Comparison of ENCODE assay signal across 10 cellular contexts in genomic region chr7:64999165-65000004, GRCh38. TPM values are rescaled to one million over a fixed set of nuclear protein-coding genes. Genes with fewer than 3 reads are reported as not detected.
DNase-seq lines count a peak whose midpoint lies in the region; ATAC-seq, FAIRE-seq and TF ChIP-seq lines count a peak whose summit lies in the region.
"Had no signal": no experiment of that assay in that cellular context is flagged by ENCODE, and none has a peak within 500 bp of the region (broad histone marks: within the 10 kb centered on the region; RNA-seq: fewer than 3 reads in every experiment).

No MANE protein-coding gene starts in this region.

- 43% methylated on average over 11 of the region's 11 CpGs for WGBS in HepG2 (ENCODE audit: low lambda C conversion rate)

- TF ChIP-seq EP300 in HepG2 (IDR thresholded peaks at IDR 0.05; ENCODE audit: low read depth in 2 of 2, low read length in 2 of 2) (peak; percentile 89 to 99), HepG2 (CRISPR knock-in tag; IDR thresholded peaks at IDR 0.05; ENCODE audit: borderline replicate concordance) (peak; percentile 100)

- no peak overlapping the region for H3K27ac ChIP-seq in BLaER1
- H3K27ac ChIP-seq in HepG2 (ENCODE audit: extremely low read length, insufficient read depth, low read length): peak overlapping the region; percentile 90

- no peak overlapping the region for H2AFZ ChIP-seq in HepG2 (ENCODE audit: low read length)

- ATAC-seq in HG03135 (IDR thresholded peaks at IDR 0.05; ENCODE audit: unreplicated experiment) (peak; percentile 57), HepG2 (peak; percentile 71), GM21381 (IDR thresholded peaks at IDR 0.05; ENCODE audit: unreplicated experiment) (no peak), GM19328 (IDR thresholded peaks at IDR 0.05; ENCODE audit: unreplicated experiment) (no peak)
- ATAC-seq in stimulated activated naive CD8-positive, alpha-beta T cell treated with anti-CD3 and anti-CD28 coated beads, Interleukin-15, Interleukin-2, amounts not matched to agents 100 U/mL and 50 U/mL, for 24 hours: no peak

- H3K4me2 ChIP-seq in BLaER1 (no peak overlapping the region; the same call in 1 of the 2 replicates), HepG2 (ENCODE audit: low read depth, low read length) (peak overlapping the region; percentile 84)

- TF ChIP-seq CTCF in HepG2 (CRISPR knock-in tag; IDR thresholded peaks at IDR 0.05): no peak

- FAIRE-seq in HepG2 (lab: Jason Lieb, UNC): peak; percentile 92

- no TSS peak for BruUV-seq in HepG2 (replicated peaks; lab: Mats Ljungman, UMichigan)

- H3K79me2 ChIP-seq in HepG2 (ENCODE audit: insufficient read depth, low read length): peaks cover 38% of the 10 kb centered on the region

- peaks cover under 1% of the 10 kb centered on the region; the same call in 1 of the 2 replicates for H3K4me1 ChIP-seq in BLaER1
- peaks cover 72% of the 10 kb centered on the region for H3K4me1 ChIP-seq in HepG2 (ENCODE audit: insufficient read depth, low read length)

- peak; percentile 43 to 57; a peak in 3 of 4 replicates for TF ChIP-seq POLR2A in HepG2 (IDR thresholded peaks at IDR 0.05; ENCODE audit: insufficient read depth in 1 of 2, low read depth in 2 of 2, low read length in 2 of 2)

- intact Hi-C loops in HepG2 (cut with micrococcal nuclease; ENCODE audit: unreplicated experiment): loop anchor here (5.0 kb wide), 1 partner anchor 38 kb away; no protein-coding TSS in a partner anchor

- in situ Hi-C loops in HepG2 (cut with HindIII; ENCODE audit: extremely low pct_ligation_motif_present, low pct_unique_long_range_greater_than_20kb): no loop called here

- CTCF ChIA-PET in HepG2 (lab: Yijun Ruan, JAX; ENCODE audit: low intra/inter-chr PET ratio, low total read pairs): no interaction called here

- H3K4me3 ChIP-seq in BLaER1 (peak overlapping the region; percentile 31; the same call in 1 of the 2 replicates), HepG2 (replicated peaks in 1 of 3; ENCODE audit: insufficient read depth in 1 of 3, low read depth in 2 of 3, low read length in 3 of 3) (peak overlapping the region in 1 of 3 experiments; percentile 12; a peak in 2 of 6 replicates)
- H3K4me3 ChIP-seq: ascending aorta had no signal

- no peak; the same call in 1 of the 2 replicates for TF ChIP-seq RAD21 in HepG2 (CRISPR knock-in tag; IDR thresholded peaks at IDR 0.05)

- H3K27me3 ChIP-seq in BLaER1 (no peaks in the 10 kb centered on the region), HepG2 (ENCODE audit: control insufficient read depth in 1 of 2, insufficient read depth in 2 of 2, low read length in 2 of 2) (no peaks in the 10 kb centered on the region)
- H3K27me3 ChIP-seq: ascending aorta had no signal

- H3K9ac ChIP-seq in BLaER1 (no peak overlapping the region), HepG2 (ENCODE audit: insufficient read depth, low read depth, low read length) (peak overlapping the region; percentile 63)

- H3K9me3 ChIP-seq in BLaER1 (peaks cover 100% of the 10 kb centered on the region), HepG2 (ENCODE audit: low read length) (peaks cover 13% of the 10 kb centered on the region; the same call in 1 of the 2 replicates)

- peaks cover 100% of the 10 kb centered on the region for H3K36me3 ChIP-seq in BLaER1
- peaks cover 0 to 18% of the 10 kb centered on the region in 2 experiments; a peak in 4 of 5 replicates for H3K36me3 ChIP-seq in HepG2 (replicated peaks in 1 of 2; ENCODE audit: control insufficient read depth in 1 of 2, insufficient read depth in 2 of 2, low read length in 2 of 2)

- peak; percentile 17 for DNase-seq in UCSD-AML1 (lab: John Stamatoyannopoulos, UW; ENCODE audit: unreplicated experiment)
- peak; percentile 98 for DNase-seq in HepG2 (ENCODE audit: low spot score)
- DNase-seq in NCI-H2196 treated with DMSO at 0.1 percent for 48 hours (lab: John Stamatoyannopoulos, UW; ENCODE audit: unreplicated experiment): no peak
- DNase-seq in stimulated activated naive CD8-positive, alpha-beta T cell treated with anti-CD3 and anti-CD28 coated beads, Interleukin-15, Interleukin-2, amounts not matched to agents 100 U/mL and 50 U/mL, for 24 hours: no peak
- DNase-seq: DND-41 had no signal

- POLR2A ChIA-PET in HepG2 (lab: Yijun Ruan, JAX): interaction anchor here (0.9 to 1.3 kb wide), 8 partner anchors 16 to 476 kb away, joined by 3 to 8 read pairs (median 4); no protein-coding TSS in a partner anchor

- H4K20me1 ChIP-seq in BLaER1 (peaks cover 17% of the 10 kb centered on the region; the same call in 1 of the 2 replicates), HepG2 (ENCODE audit: insufficient read depth, low read length) (no peaks in the 10 kb centered on the region)

TF ChIP-seq in HepG2, 621 proteins besides CTCF, POLR2A, EP300 and RAD21 (continues in another document):
- no peak for TF ChIP-seq TRIM22 (IDR thresholded peaks at IDR 0.05)
- TF ChIP-seq ZNF512 (CRISPR knock-in tag; IDR thresholded peaks at IDR 0.05): no peak
- no peak for TF ChIP-seq RARG (CRISPR knock-in tag; IDR thresholded peaks at IDR 0.05; ENCODE audit: low read depth)

RNA-seq across cellular contexts. Expression of gene ERV3-1, which starts 7.1 kb away (rescaled TPM):
- 12.0 and 20.4 TPM in 2 replicates for total RNA-seq in HepG2 (2016; rRNA removed; fragmentation: Illumina TruSeq; extraction: Trizol)
- 4.2 and 5.2 TPM in 2 replicates for total RNA-seq in HepG2 (2016; cell fraction: cytosol; rRNA removed; fragmentation: Illumina TruSeq; extraction: Trizol; ENCODE audit: low read depth)
- total RNA-seq in HepG2 (2016; cell fraction: insoluble cytoplasmic fraction; rRNA removed; fragmentation: Illumina TruSeq; extraction: Trizol): 11.8 and 20.6 TPM in 2 replicates
- total RNA-seq in HepG2 (2016; cell fraction: membrane; rRNA removed; fragmentation: Illumina TruSeq; extraction: Trizol): 10.8 and 11.0 TPM in 2 replicates
- total RNA-seq in HepG2 (2016; cell fraction: nucleus; rRNA removed; fragmentation: Illumina TruSeq; extraction: Trizol): 43.8 and 47.3 TPM in 2 replicates
- 86.3 and 91.5 TPM in 2 replicates for polyA plus RNA-seq in HepG2 (2011; rRNA removed)
- polyA plus RNA-seq in HepG2 (2011; cell fraction: cytosol; rRNA removed): 34.9 and 51.4 TPM in 2 replicates
- 133 and 172 TPM in 2 replicates for polyA plus RNA-seq in HepG2 (2011; cell fraction: nucleus; rRNA removed)
- 61.3 and 79.8 TPM in 2 replicates for polyA plus RNA-seq in HepG2 (2012)
- 4.3 and 5.7 TPM in 2 replicates for polyA plus RNA-seq in HepG2 (2016; cell fraction: cytosol; fragmentation: Illumina TruSeq; extraction: Trizol; ENCODE audit: low read depth)
- polyA plus RNA-seq in HepG2 (2016; cell fraction: insoluble cytoplasmic fraction; fragmentation: Illumina TruSeq; extraction: Trizol; ENCODE audit: low read depth): 11.4 and 12.5 TPM in 2 replicates
- 5.7 and 11.4 TPM in 2 replicates for polyA plus RNA-seq in HepG2 (2016; cell fraction: membrane; fragmentation: Illumina TruSeq; extraction: Trizol; ENCODE audit: low read depth)
- polyA plus RNA-seq in HepG2 (2016; cell fraction: nucleus; fragmentation: Illumina TruSeq; extraction: Trizol; ENCODE audit: insufficient read depth, low read depth): 43.2 and 50.3 TPM in 2 replicates
- polyA minus RNA-seq in HepG2 (2011; rRNA and poly(A)+ RNA removed; ENCODE audit: low replicate concordance): 3.1 and 62.8 TPM in 2 replicates
- 25.1 and 31.4 TPM in 2 replicates for polyA minus RNA-seq in HepG2 (2011; cell fraction: cytosol; rRNA and poly(A)+ RNA removed)
- polyA minus RNA-seq in HepG2 (2011; cell fraction: nucleus; rRNA and poly(A)+ RNA removed): 275 and 346 TPM in 2 replicates

RNA-seq across cellular contexts. Expression of gene ZNF117, which starts 8.5 kb away (rescaled TPM):
- total RNA-seq in HepG2 (2016; rRNA removed; fragmentation: Illumina TruSeq; extraction: Trizol): 3.9 and 6.6 TPM in 2 replicates
- total RNA-seq in HepG2 (2016; cell fraction: cytosol; rRNA removed; fragmentation: Illumina TruSeq; extraction: Trizol; ENCODE audit: low read depth): 0.18 and 0.51 TPM in 2 replicates
- total RNA-seq in HepG2 (2016; cell fraction: insoluble cytoplasmic fraction; rRNA removed; fragmentation: Illumina TruSeq; extraction: Trizol): 4.1 and 5.5 TPM in 2 replicates
- total RNA-seq in HepG2 (2016; cell fraction: membrane; rRNA removed; fragmentation: Illumina TruSeq; extraction: Trizol): 0.86 and 1.3 TPM in 2 replicates
- 17.8 and 18.6 TPM in 2 replicates for total RNA-seq in HepG2 (2016; cell fraction: nucleus; rRNA removed; fragmentation: Illumina TruSeq; extraction: Trizol)
- 20.0 and 20.4 TPM in 2 replicates for polyA plus RNA-seq in HepG2 (2011; rRNA removed)
- 2.5 and 4.6 TPM in 2 replicates for polyA plus RNA-seq in HepG2 (2011; cell fraction: cytosol; rRNA removed)
- polyA plus RNA-seq in HepG2 (2011; cell fraction: nucleus; rRNA removed): 32.2 and 47.0 TPM in 2 replicates
- 11.3 and 17.9 TPM in 2 replicates for polyA plus RNA-seq in HepG2 (2012)
- polyA plus RNA-seq in HepG2 (2016; cell fraction: cytosol; fragmentation: Illumina TruSeq; extraction: Trizol; ENCODE audit: low read depth): 0.15 and 0.19 TPM in 2 replicates
- polyA plus RNA-seq in HepG2 (2016; cell fraction: insoluble cytoplasmic fraction; fragmentation: Illumina TruSeq; extraction: Trizol; ENCODE audit: low read depth): 2.3 and 2.9 TPM in 2 replicates
- 0.51 and 0.56 TPM in 2 replicates for polyA plus RNA-seq in HepG2 (2016; cell fraction: membrane; fragmentation: Illumina TruSeq; extraction: Trizol; ENCODE audit: low read depth)
- polyA plus RNA-seq in HepG2 (2016; cell fraction: nucleus; fragmentation: Illumina TruSeq; extraction: Trizol; ENCODE audit: insufficient read depth, low read depth): 38.6 and 39.6 TPM in 2 replicates
- polyA minus RNA-seq in HepG2 (2011; rRNA and poly(A)+ RNA removed; ENCODE audit: low replicate concordance): 0.14 and 9.5 TPM in 2 replicates
- 7.1 and 8.9 TPM in 2 replicates for polyA minus RNA-seq in HepG2 (2011; cell fraction: cytosol; rRNA and poly(A)+ RNA removed)
- 175 and 179 TPM in 2 replicates for polyA minus RNA-seq in HepG2 (2011; cell fraction: nucleus; rRNA and poly(A)+ RNA removed)

Comparison
In these comparisons a context has a peak if more than half of its experiments do, and no peak if none do; other contexts are left out.
1. ATAC-seq: peak in HG03135 (single experiment) and HepG2 (single experiment); none in GM21381 (single experiment), stimulated activated naive CD8-positive, alpha-beta T cell treated with anti-CD3 and anti-CD28 coated beads, Interleukin-15, Interleukin-2, amounts not matched to agents 100 U/mL and 50 U/mL, for 24 hours (single experiment) and GM19328 (single experiment).
2. DNase-seq: peak in UCSD-AML1 (single experiment) and HepG2 (single experiment); none in NCI-H2196 treated with DMSO at 0.1 percent for 48 hours (single experiment) and stimulated activated naive CD8-positive, alpha-beta T cell treated with anti-CD3 and anti-CD28 coated beads, Interleukin-15, Interleukin-2, amounts not matched to agents 100 U/mL and 50 U/mL, for 24 hours (single experiment).